24 cellular contexts compared by ENCODE assay signal in the genomic region with DNA sequence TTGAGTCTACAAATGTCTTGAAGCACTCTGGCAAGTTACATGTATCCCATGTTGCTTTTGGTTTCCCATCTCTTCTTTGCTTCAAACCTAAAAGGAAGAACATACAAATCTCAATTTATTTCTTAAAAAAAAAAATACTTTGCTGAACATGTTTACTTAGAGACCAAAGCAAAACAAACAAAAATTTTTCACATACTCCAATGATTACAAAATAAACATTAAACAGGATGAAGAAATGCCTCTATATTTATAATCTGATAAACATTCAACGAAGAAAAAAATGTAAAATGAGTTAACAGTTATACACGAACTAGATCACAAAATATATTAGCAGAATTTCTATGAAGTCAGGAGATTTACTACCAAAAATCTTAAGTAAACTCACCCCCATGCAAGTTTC. TPM values are rescaled to one million over a fixed set of nuclear protein-coding genes. Genes with fewer than 3 reads are reported as not detected.
DNase-seq lines count a peak whose midpoint lies in the region; TF ChIP-seq lines count a peak whose summit lies in the region.
"Had no signal": no experiment of that assay in that cellular context is flagged by ENCODE, and none has a peak within 500 bp of the region (broad histone marks: within the 10 kb centered on the region; RNA-seq: fewer than 3 reads in every experiment).

No MANE protein-coding gene starts in this region.

- H3K9ac ChIP-seq in adipocyte (ENCODE audit: low read length), result no peak overlapping the region
- H3K9ac ChIP-seq in subcutaneous abdominal adipose tissue (ENCODE audit: low read length in 5 of 5), result peak overlapping the region in 1 of 5 donors; percentile 51

- TF ChIP-seq POLR2A in sigmoid colon (IDR thresholded peaks at IDR 0.05) (no peak), vagina (IDR thresholded peaks at IDR 0.05) (no peak)

- H3K4me1 ChIP-seq in adipocyte (ENCODE audit: control insufficient read depth, insufficient read depth, low read length) (peaks cover 29% of the 10 kb centered on the region), subcutaneous abdominal adipose tissue (ENCODE audit: control insufficient read depth in 5 of 5, insufficient read depth in 5 of 5, low read length in 5 of 5) (peaks cover 0 to 23% (median 0%) of the 10 kb centered on the region in 5 donors), sigmoid colon (peaks cover 0 to 46% (median 37%) of the 10 kb centered on the region in 4 donors), vagina (peaks cover 6% of the 10 kb centered on the region)
- H3K4me1 ChIP-seq: foreskin keratinocyte, spleen had no signal

- 69 to 78% methylated on average over 2 of the region's 2 CpGs for WGBS in sigmoid colon, 2 donors

- intact Hi-C loops in sigmoid colon (cut with DNase I) (no loop called here), vagina (cut with DNase I) (no loop called here)

- H3K4me3 ChIP-seq in adipocyte (ENCODE audit: low read length), result no peak overlapping the region
- H3K4me3 ChIP-seq in fibroblast of pulmonary artery (replicated peaks; ENCODE audit: low read depth, low read length), result no peak overlapping the region
- no peak overlapping the region for H3K4me3 ChIP-seq in subcutaneous abdominal adipose tissue (ENCODE audit: low read depth in 1 of 5, low read length in 5 of 5)
- H3K4me3 ChIP-seq in sigmoid colon, result no peak overlapping the region
- no peak overlapping the region for H3K4me3 ChIP-seq in vagina
- H3K4me3 ChIP-seq: GM12878, spleen had no signal

- no peaks in the 10 kb centered on the region for H3K9me3 ChIP-seq in adipocyte (ENCODE audit: control insufficient read depth, low read length)
- no peaks in the 10 kb centered on the region for H3K9me3 ChIP-seq in subcutaneous abdominal adipose tissue (ENCODE audit: control insufficient read depth in 5 of 5, low read length in 5 of 5)
- no peaks in the 10 kb centered on the region for H3K9me3 ChIP-seq in sigmoid colon
- H3K9me3 ChIP-seq in vagina, result no peaks in the 10 kb centered on the region
- H3K9me3 ChIP-seq: spleen had no signal

- DNase-seq in ELR (ENCODE audit: low read depth) (peak; percentile 6), adipocyte (ENCODE audit: low read depth) (peak; percentile 80), fibroblast of pulmonary artery (ENCODE audit: low read depth) (peak; percentile 23), NCI-H1436 treated with DMSO at 0.1 percent for 48 hours (lab: John Stamatoyannopoulos, UW) (no peak), sigmoid colon (no peak), vagina (ENCODE audit: extremely low spot score in 2 of 2) (no peak)
- DNase-seq in activated CD8-positive, alpha-beta memory T cell treated with anti-CD3 and anti-CD28 coated beads, Interleukin-2, amount 50 U/mL, for 4 hours, result no peak
- DNase-seq: activated CD4-positive, alpha-beta memory T cell treated with anti-CD3 and anti-CD28 coated beads, Interleukin-2, amount 10 ng/mL, durations not matched to agents 7 days and 5 days; activated naive CD4-positive, alpha-beta T cell treated with anti-CD3 and anti-CD28 coated beads for 36 hours; activated T-cell treated with anti-CD3 and anti-CD28 coated beads, Interleukin-2, amount 50 U/mL, for 1 hour; aorta; foreskin keratinocyte; GF-D8; H9; kidney glomerular epithelial cell; MM.1S; NCI-H2171 treated with DMSO at 0.1 percent for 48 hours; NCI-H69; SIG-M5; spleen; T-helper 2 cell had no signal

- TF ChIP-seq EP300 in sigmoid colon (IDR thresholded peaks at IDR 0.05), result no peak

- peaks cover 52% of the 10 kb centered on the region for H3K36me3 ChIP-seq in adipocyte (ENCODE audit: control insufficient read depth, insufficient read depth, low read length, severe bottlenecking)
- H3K36me3 ChIP-seq in subcutaneous abdominal adipose tissue (ENCODE audit: control insufficient read depth in 5 of 5, insufficient read depth in 5 of 5, low read length in 5 of 5), result peaks cover 19 to 50% (median 35%) of the 10 kb centered on the region in 5 donors
- peaks cover 0 to 38% (median 1%) of the 10 kb centered on the region in 4 donors for H3K36me3 ChIP-seq in sigmoid colon
- peaks cover 0 to 4% of the 10 kb centered on the region in 2 donors for H3K36me3 ChIP-seq in vagina

- TF ChIP-seq CTCF in fibroblast of pulmonary artery (IDR thresholded peaks at IDR 0.05; ENCODE audit: low read length, missing control alignments), result no peak
- no peak for TF ChIP-seq CTCF in sigmoid colon (IDR thresholded peaks at IDR 0.05)
- TF ChIP-seq CTCF in vagina (IDR thresholded peaks at IDR 0.05), result no peak

- peak overlapping the region; percentile 40 for H3K27ac ChIP-seq in subcutaneous abdominal adipose tissue (ENCODE audit: low read depth, low read length)
- H3K27ac ChIP-seq in sigmoid colon, result no peak overlapping the region
- no peak overlapping the region for H3K27ac ChIP-seq in vagina
- H3K27ac ChIP-seq: foreskin keratinocyte, HL-60, spleen had no signal

- no peaks in the 10 kb centered on the region for H3K27me3 ChIP-seq in adipocyte (replicated peaks; ENCODE audit: control insufficient read depth, insufficient read depth, low read length)
- H3K27me3 ChIP-seq in subcutaneous abdominal adipose tissue (ENCODE audit: control insufficient read depth in 5 of 5, insufficient read depth in 4 of 5, low read length in 5 of 5), result no peaks in the 10 kb centered on the region
- no peaks in the 10 kb centered on the region for H3K27me3 ChIP-seq in sigmoid colon
- no peaks in the 10 kb centered on the region for H3K27me3 ChIP-seq in vagina
- H3K27me3 ChIP-seq: foreskin keratinocyte, spleen had no signal

RNA-seq across cellular contexts. Expression of a gene that starts 31.3 kb away (rescaled TPM):
- total RNA-seq in sigmoid colon (10 to 100 TPM; 45.1 to 83.1 (median 73.7) TPM), vagina (23.1 TPM)
- polyA plus RNA-seq in sigmoid colon, result 10 to 100 TPM; 40.6 to 60.1 (median 45.8) TPM

Comparison
In these comparisons a context has a peak if more than half of its experiments do, and no peak if none do; other contexts are left out.
1. DNase-seq: peak in ELR (single experiment), adipocyte (single experiment) and fibroblast of pulmonary artery (single experiment); none in activated CD8-positive, alpha-beta memory T cell treated with anti-CD3 and anti-CD28 coated beads, Interleukin-2, amount 50 U/mL, for 4 hours (single experiment), NCI-H1436 treated with DMSO at 0.1 percent for 48 hours (single experiment), sigmoid colon (single experiment) and vagina (0 of 2).